Comparison of ENCODE assay signal across 1 cellular context in the genomic region with DNA sequence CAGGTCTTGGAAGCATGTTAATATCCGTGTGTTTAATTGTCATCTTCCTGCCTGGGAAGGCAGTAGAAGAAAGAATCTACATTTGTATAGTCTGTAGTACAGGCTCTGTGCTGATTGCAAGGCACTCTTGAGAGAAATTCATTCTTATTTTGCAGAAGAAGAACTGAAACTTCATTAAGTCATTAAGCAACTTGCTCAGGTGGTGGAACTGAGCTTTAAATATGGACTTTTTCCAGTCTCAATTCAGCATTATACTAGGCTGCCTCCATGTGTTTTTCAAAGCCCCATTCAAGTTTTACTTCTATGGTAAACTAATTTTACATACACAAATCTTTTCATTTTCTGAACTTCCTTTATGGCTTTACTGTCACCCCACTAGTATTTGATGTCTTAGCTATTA.
TF ChIP-seq lines count a peak whose summit lies in the region.

No MANE protein-coding gene starts in this region.

TF ChIP-seq in GM12878, 131 proteins besides CTCF, POLR2A, EP300 and RAD21 (continued from another document):
- TF ChIP-seq CBX5 (IDR thresholded peaks at IDR 0.05; ENCODE audit: low read depth) (no peak), ZNF207 (IDR thresholded peaks at IDR 0.05; ENCODE audit: borderline replicate concordance) (no peak), NFYA (IDR thresholded peaks at IDR 0.05; ENCODE audit: borderline replicate concordance, low read depth, low read length) (no peak), SKIL (IDR thresholded peaks at IDR 0.05; ENCODE audit: low read depth, poor library complexity, severe bottlenecking) (no peak), MTA3 (IDR thresholded peaks at IDR 0.05; ENCODE audit: borderline replicate concordance, low read length) (peak; percentile 78), ZZZ3 (IDR thresholded peaks at IDR 0.05; ENCODE audit: control insufficient read depth, insufficient read length, low read depth) (no peak), RCOR1 (conservative IDR thresholded peaks at IDR 0.05; ENCODE audit: low read depth, low read length) (no peak), GABPA (IDR thresholded peaks at IDR 0.05; ENCODE audit: low read depth) (no peak), BRCA1 (IDR thresholded peaks at IDR 0.05; ENCODE audit: low read depth, low read length) (no peak), IRF4 (IDR thresholded peaks at IDR 0.05; ENCODE audit: low read depth, low read length) (peak; percentile 90), RB1 (IDR thresholded peaks at IDR 0.05; ENCODE audit: borderline replicate concordance) (no peak; the same call in 1 of the 2 replicates), CUX1 (IDR thresholded peaks at IDR 0.05; ENCODE audit: insufficient replicate concordance, low read depth, low read length) (no peak), CEBPB (IDR thresholded peaks at IDR 0.05; ENCODE audit: borderline replicate concordance in 1 of 2, low read depth in 2 of 2, low read length in 2 of 2) (0 out of 4 replicates have a peak, but pooled peaks of 1 of the 2 experiments have one; percentile 51), PML (IDR thresholded peaks at IDR 0.05; ENCODE audit: low read length) (no peak), E4F1 (IDR thresholded peaks at IDR 0.05; ENCODE audit: borderline replicate concordance, partially characterized antibody) (no peak), SMAD5 (IDR thresholded peaks at IDR 0.05; ENCODE audit: low read depth) (no peak), MEF2A (IDR thresholded peaks at IDR 0.05; ENCODE audit: insufficient read depth, low read depth, low read length) (peak; percentile 67; the same call in 1 of the 2 replicates), NR2C1 (IDR thresholded peaks at IDR 0.05) (no peak), BMI1 (IDR thresholded peaks at IDR 0.05; ENCODE audit: borderline replicate concordance) (no peak), BHLHE40 (IDR thresholded peaks at IDR 0.05; ENCODE audit: borderline replicate concordance in 1 of 2, low read depth in 2 of 2, low read length in 1 of 2) (no peak), BCL11A (IDR thresholded peaks at IDR 0.05; ENCODE audit: low read depth, low read length) (peak; percentile 46; the same call in 1 of the 2 replicates), ZNF622 (IDR thresholded peaks at IDR 0.05) (no peak), ZNF24 (IDR thresholded peaks at IDR 0.05) (peak; percentile 95), TCF12 (IDR thresholded peaks at IDR 0.05; ENCODE audit: low read depth, low read length) (no peak), SUZ12 (IDR thresholded peaks at IDR 0.05; ENCODE audit: unreplicated experiment) (no peak), E2F4 (IDR thresholded peaks at IDR 0.05; ENCODE audit: low read depth, low read length) (no peak), TBL1XR1 (IDR thresholded peaks at IDR 0.05; ENCODE audit: low read depth, low read length) (no peak), SUPT20H (IDR thresholded peaks at IDR 0.05; ENCODE audit: borderline replicate concordance, control insufficient read depth, low read depth, low read length) (no peak), ZNF217 (IDR thresholded peaks at IDR 0.05) (no peak), ZNF384 (IDR thresholded peaks at IDR 0.05; ENCODE audit: borderline replicate concordance, low read depth, low read length) (no peak), POLR2AphosphoS2 (IDR thresholded peaks at IDR 0.05; ENCODE audit: low read depth, low read length) (no peak), ATF7 (IDR thresholded peaks at IDR 0.05; ENCODE audit: low read depth) (peak; percentile 81), SREBF2 (IDR thresholded peaks at IDR 0.05; ENCODE audit: low read length) (no peak), MEF2B (IDR thresholded peaks at IDR 0.05; ENCODE audit: partially characterized antibody, poor library complexity, severe bottlenecking) (peak; percentile 9), YBX1 (IDR thresholded peaks at IDR 0.05) (no peak), ZSCAN29 (IDR thresholded peaks at IDR 0.05) (no peak), HDAC6 (IDR thresholded peaks at IDR 0.05; ENCODE audit: unreplicated experiment) (no peak)
- TF ChIP-seq, protein P1, sequence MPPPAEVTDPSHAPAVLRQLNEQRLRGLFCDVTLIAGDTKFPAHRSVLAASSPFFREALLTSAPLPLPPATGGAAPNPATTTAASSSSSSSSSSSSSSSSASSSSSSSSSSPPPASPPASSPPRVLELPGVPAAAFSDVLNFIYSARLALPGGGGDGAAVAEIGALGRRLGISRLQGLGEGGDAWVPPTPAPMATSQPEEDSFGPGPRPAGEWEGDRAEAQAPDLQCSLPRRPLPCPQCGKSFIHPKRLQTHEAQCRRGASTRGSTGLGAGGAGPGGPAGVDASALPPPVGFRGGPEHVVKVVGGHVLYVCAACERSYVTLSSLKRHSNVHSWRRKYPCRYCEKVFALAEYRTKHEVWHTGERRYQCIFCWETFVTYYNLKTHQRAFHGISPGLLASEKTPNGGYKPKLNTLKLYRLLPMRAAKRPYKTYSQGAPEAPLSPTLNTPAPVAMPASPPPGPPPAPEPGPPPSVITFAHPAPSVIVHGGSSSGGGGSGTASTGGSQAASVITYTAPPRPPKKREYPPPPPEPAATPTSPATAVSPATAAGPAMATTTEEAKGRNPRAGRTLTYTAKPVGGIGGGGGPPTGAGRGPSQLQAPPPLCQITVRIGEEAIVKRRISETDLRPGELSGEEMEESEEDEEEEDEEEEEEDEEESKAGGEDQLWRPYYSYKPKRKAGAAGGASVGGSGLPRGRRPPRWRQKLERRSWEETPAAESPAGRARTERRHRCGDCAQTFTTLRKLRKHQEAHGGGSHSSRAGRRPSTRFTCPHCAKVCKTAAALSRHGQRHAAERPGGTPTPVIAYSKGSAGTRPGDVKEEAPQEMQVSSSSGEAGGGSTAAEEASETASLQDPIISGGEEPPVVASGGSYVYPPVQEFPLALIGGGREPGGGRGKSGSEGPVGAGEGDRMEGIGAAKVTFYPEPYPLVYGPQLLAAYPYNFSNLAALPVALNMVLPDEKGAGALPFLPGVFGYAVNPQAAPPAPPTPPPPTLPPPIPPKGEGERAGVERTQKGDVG (CRISPR knock-in tag; IDR thresholded peaks at IDR 0.05), result no peak
- TF ChIP-seq, protein P2, sequence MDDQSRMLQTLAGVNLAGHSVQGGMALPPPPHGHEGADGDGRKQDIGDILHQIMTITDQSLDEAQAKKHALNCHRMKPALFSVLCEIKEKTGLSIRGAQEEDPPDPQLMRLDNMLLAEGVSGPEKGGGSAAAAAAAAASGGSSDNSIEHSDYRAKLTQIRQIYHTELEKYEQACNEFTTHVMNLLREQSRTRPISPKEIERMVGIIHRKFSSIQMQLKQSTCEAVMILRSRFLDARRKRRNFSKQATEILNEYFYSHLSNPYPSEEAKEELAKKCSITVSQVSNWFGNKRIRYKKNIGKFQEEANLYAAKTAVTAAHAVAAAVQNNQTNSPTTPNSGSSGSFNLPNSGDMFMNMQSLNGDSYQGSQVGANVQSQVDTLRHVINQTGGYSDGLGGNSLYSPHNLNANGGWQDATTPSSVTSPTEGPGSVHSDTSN (IDR thresholded peaks at IDR 0.05; ENCODE audit: insufficient replicate concordance, low read depth, low read length), result no peak
- TF ChIP-seq, protein P3, sequence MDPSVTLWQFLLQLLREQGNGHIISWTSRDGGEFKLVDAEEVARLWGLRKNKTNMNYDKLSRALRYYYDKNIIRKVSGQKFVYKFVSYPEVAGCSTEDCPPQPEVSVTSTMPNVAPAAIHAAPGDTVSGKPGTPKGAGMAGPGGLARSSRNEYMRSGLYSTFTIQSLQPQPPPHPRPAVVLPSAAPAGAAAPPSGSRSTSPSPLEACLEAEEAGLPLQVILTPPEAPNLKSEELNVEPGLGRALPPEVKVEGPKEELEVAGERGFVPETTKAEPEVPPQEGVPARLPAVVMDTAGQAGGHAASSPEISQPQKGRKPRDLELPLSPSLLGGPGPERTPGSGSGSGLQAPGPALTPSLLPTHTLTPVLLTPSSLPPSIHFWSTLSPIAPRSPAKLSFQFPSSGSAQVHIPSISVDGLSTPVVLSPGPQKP (IDR thresholded peaks at IDR 0.05; ENCODE audit: low read depth, low read length), result no peak
